Comparison of ENCODE assay signal across 22 cellular contexts in genomic region chr2:169119816-169120215, GRCh38. TPM values are rescaled to one million over a fixed set of nuclear protein-coding genes. Genes with fewer than 3 reads are reported as not detected.
A peak's percentile ranks its signal among the peaks of the same experiment; 100 is the strongest.
DNase-seq lines count a peak whose midpoint lies in the region; ATAC-seq, FAIRE-seq and TF ChIP-seq lines count a peak whose summit lies in the region.
"Had no signal": no experiment of that assay in that cellular context is flagged by ENCODE, and none has a peak within 500 bp of the region (broad histone marks: within the 10 kb centered on the region; RNA-seq: fewer than 3 reads in every experiment).

No MANE protein-coding gene starts in this region.

- H3K36me3 ChIP-seq in left lung: no peaks in the 10 kb centered on the region
- no peaks in the 10 kb centered on the region for H3K36me3 ChIP-seq in thyroid gland
- H3K36me3 ChIP-seq in right lobe of liver: no peaks in the 10 kb centered on the region

- H3K4me3 ChIP-seq in cardiac fibroblast (replicated peaks in 1 of 2; ENCODE audit: low read depth in 2 of 2, low read length in 2 of 2) (no peak overlapping the region), left lung (no peak overlapping the region), thyroid gland (replicated peaks in 1 of 3) (no peak overlapping the region), right lobe of liver (no peak overlapping the region)
- H3K4me3 ChIP-seq: GM23338, K562 had no signal

- H3K27me3 Mint-ChIP-seq in naive thymus-derived CD8-positive, alpha-beta T cell: peaks cover 0 to 13% (median 5%) of the 10 kb centered on the region in 5 donors

- peaks cover 0 to 7% (median 2%) of the 10 kb centered on the region in 9 donors for H3K9me3 Mint-ChIP-seq in naive thymus-derived CD8-positive, alpha-beta T cell

- H3K4me1 Mint-ChIP-seq in naive thymus-derived CD8-positive, alpha-beta T cell: peaks cover 0 to 10% (median 8%) of the 10 kb centered on the region in 4 donors
- H3K4me1 Mint-ChIP-seq: B cell had no signal

- POLR2A ChIA-PET in naive thymus-derived CD8-positive, alpha-beta T cell (lab: Charles Lee): no interaction called here

- no peaks in the 10 kb centered on the region for H3K4me1 ChIP-seq in left lung
- peaks cover 3 to 15% of the 10 kb centered on the region in 2 donors for H3K4me1 ChIP-seq in thyroid gland
- peaks cover 0 to 4% (median 1%) of the 10 kb centered on the region in 4 donors for H3K4me1 ChIP-seq in right lobe of liver

- peak; percentile 6 for DNase-seq in RPMI7951 (ENCODE audit: low read depth)
- DNase-seq in cardiac fibroblast (ENCODE audit: low read depth in 2 of 2): peak; percentile 46 to 72
- no peak for DNase-seq in left lung
- DNase-seq in thyroid gland: peak; percentile 34 to 40
- DNase-seq in naive thymus-derived CD8-positive, alpha-beta T cell: no peak
- no peak for DNase-seq in GM19239 (ENCODE audit: insufficient read length, low spot score)
- no peak for DNase-seq in right lobe of liver
- DNase-seq: CD4-positive, alpha-beta T cell; DMS153; DMS79; GDM1; HCEC 1CT; IMR-90 had no signal

- H3K9me3 ChIP-seq in left lung (no peaks in the 10 kb centered on the region), thyroid gland (no peaks in the 10 kb centered on the region), right lobe of liver (no peaks in the 10 kb centered on the region)

- peaks cover 0 to 3% (median 0%) of the 10 kb centered on the region in 3 donors for H3K36me3 Mint-ChIP-seq in naive thymus-derived CD8-positive, alpha-beta T cell

- ATAC-seq in left lung (peak; percentile 42), right lobe of liver (no peak), GM21528 (IDR thresholded peaks at IDR 0.05; ENCODE audit: low FRiP score, unreplicated experiment) (no peak)
- ATAC-seq in naive thymus-derived CD8-positive, alpha-beta T cell: no peak
- ATAC-seq: GM23338, K562 had no signal

- H3K4me3 Mint-ChIP-seq in naive thymus-derived CD8-positive, alpha-beta T cell: no peak overlapping the region
- H3K4me3 Mint-ChIP-seq: B cell; CD4-positive, alpha-beta T cell; GM23338 had no signal

- TF ChIP-seq CTCF in cardiac fibroblast (IDR thresholded peaks at IDR 0.05; ENCODE audit: low read depth, low read length) (no peak), left lung (IDR thresholded peaks at IDR 0.05) (no peak), thyroid gland (IDR thresholded peaks at IDR 0.05) (no peak), right lobe of liver (IDR thresholded peaks at IDR 0.05) (no peak)

- no peak overlapping the region for H3K27ac ChIP-seq in left lung
- H3K27ac ChIP-seq in thyroid gland: no peak overlapping the region
- H3K27ac ChIP-seq in right lobe of liver: no peak overlapping the region
- H3K27ac ChIP-seq: C4-2B had no signal

- no peaks in the 10 kb centered on the region for H3K27me3 ChIP-seq in left lung
- no peaks in the 10 kb centered on the region for H3K27me3 ChIP-seq in thyroid gland
- H3K27me3 ChIP-seq in right lobe of liver: no peaks in the 10 kb centered on the region

- no peak for FAIRE-seq in GM19239 (lab: Jason Lieb, UNC)
- FAIRE-seq: GM12892, GM18507, H54, K562 had no signal

- WGBS in thyroid gland, 2 donors: 59 to 64% methylated on average over 4 of the region's 4 CpGs
- 86% methylated on average over 2 of the region's 4 CpGs for WGBS in right lobe of liver (ENCODE audit: insufficient coverage, low coverage, low lambda C conversion rate, missing lambda C conversion rate)

- intact Hi-C loops in left lung (cut with DNase I): no loop called here
- intact Hi-C loops in thyroid gland (cut with DNase I): no loop called here
- intact Hi-C loops in right lobe of liver (cut with DNase I): no loop called here

- TF ChIP-seq POLR2A in thyroid gland (IDR thresholded peaks at IDR 0.05): no peak
- TF ChIP-seq POLR2A in right lobe of liver (IDR thresholded peaks at IDR 0.05): no peak

- no peak overlapping the region for H3K27ac Mint-ChIP-seq in naive thymus-derived CD8-positive, alpha-beta T cell
- H3K27ac Mint-ChIP-seq: B cell; CD4-positive, alpha-beta T cell; GM23338 had no signal

RNA-seq across cellular contexts. Expression of gene DHRS9, which starts 50.5 kb away (rescaled TPM):
- total RNA-seq in RPMI7951 (2014; rRNA removed; shearing (Covaris generic)): not detected in 2 replicates
- total RNA-seq in left lung (1 to 10 TPM; 3.9 to 8.5 TPM), thyroid gland (under 1 TPM in 1 of 4 donors, not detected in 3; 0.54 TPM), right lobe of liver (1 to 10 TPM in 2 of 6 experiments, under 1 TPM in 4; 0.29 to 1.2 (median 0.55) TPM)
- not detected for total RNA-seq in naive thymus-derived CD8-positive, alpha-beta T cell
- polyA plus RNA-seq in naive thymus-derived CD8-positive, alpha-beta T cell: not detected
- total RNA-seq: A172; CD4-positive, alpha-beta T cell; GM23338; IMR-90 had no signal
- polyA plus RNA-seq: GM23338, IMR-90 had no signal

Comparison
In these comparisons a context has a peak if more than half of its experiments do, and no peak if none do; other contexts are left out.
1. DNase-seq: peak in RPMI7951 (single experiment), cardiac fibroblast (2 of 2) and thyroid gland (2 of 2); none in left lung (0 of 2), naive thymus-derived CD8-positive, alpha-beta T cell (0 of 10), GM19239 (single experiment) and right lobe of liver (0 of 3).